ENCODE assay signal across 1 cellular context in the genomic region with DNA sequence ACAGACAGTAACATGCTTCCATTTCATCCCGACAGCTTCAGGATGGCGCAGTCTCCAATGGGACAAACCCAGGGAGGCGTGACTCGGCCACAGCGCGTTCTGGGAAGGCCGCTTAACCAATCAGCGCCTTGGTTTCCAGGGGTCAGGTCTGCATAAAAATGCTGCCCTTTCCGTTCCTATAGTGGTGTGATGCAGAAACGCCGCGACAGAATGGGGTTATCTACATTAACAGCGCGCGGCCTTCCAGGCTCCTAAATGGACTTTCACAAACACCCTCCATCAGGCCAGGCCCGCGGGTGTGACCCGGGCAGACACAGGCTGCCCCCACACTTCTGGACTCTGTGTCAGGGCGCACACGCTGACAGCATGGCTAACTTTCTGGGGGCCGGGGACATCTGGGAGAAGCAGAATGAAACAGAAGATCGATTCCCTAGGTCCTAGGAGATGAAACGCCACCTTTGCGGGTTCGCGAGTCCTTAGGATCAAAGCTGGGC.
TF ChIP-seq lines count a peak whose summit lies in the region.

No MANE protein-coding gene starts in this region.

TF ChIP-seq in HepG2, 621 proteins besides CTCF, POLR2A, EP300 and RAD21 (continued from another document and continues in another):
- TF ChIP-seq, protein P1, sequence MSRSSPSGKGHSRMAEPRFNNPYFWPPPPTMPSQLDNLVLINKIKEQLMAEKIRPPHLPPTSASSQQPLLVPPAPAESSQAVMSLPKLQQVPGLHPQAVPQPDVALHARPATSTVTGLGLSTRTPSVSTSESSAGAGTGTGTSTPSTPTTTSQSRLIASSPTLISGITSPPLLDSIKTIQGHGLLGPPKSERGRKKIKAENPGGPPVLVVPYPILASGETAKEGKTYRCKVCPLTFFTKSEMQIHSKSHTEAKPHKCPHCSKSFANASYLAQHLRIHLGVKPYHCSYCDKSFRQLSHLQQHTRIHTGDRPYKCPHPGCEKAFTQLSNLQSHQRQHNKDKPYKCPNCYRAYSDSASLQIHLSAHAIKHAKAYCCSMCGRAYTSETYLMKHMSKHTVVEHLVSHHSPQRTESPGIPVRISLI (CRISPR knock-in tag; IDR thresholded peaks at IDR 0.05; ENCODE audit: borderline replicate concordance), result no peak
- no peak for TF ChIP-seq HOXD1 (CRISPR knock-in tag; IDR thresholded peaks at IDR 0.05)
- TF ChIP-seq ZNF850 (CRISPR knock-in tag; conservative IDR thresholded peaks at IDR 0.05), result no peak; the same call in 1 of the 2 replicates
- TF ChIP-seq MLLT10 (CRISPR knock-in tag; IDR thresholded peaks at IDR 0.05), result no peak
- TF ChIP-seq GATA4 (IDR thresholded peaks at IDR 0.05; ENCODE audit: borderline replicate concordance, low read depth), result no peak
- TF ChIP-seq, protein P2, sequence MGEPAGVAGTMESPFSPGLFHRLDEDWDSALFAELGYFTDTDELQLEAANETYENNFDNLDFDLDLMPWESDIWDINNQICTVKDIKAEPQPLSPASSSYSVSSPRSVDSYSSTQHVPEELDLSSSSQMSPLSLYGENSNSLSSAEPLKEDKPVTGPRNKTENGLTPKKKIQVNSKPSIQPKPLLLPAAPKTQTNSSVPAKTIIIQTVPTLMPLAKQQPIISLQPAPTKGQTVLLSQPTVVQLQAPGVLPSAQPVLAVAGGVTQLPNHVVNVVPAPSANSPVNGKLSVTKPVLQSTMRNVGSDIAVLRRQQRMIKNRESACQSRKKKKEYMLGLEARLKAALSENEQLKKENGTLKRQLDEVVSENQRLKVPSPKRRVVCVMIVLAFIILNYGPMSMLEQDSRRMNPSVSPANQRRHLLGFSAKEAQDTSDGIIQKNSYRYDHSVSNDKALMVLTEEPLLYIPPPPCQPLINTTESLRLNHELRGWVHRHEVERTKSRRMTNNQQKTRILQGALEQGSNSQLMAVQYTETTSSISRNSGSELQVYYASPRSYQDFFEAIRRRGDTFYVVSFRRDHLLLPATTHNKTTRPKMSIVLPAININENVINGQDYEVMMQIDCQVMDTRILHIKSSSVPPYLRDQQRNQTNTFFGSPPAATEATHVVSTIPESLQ (CRISPR knock-in tag; conservative IDR thresholded peaks at IDR 0.05), result no peak
- TF ChIP-seq ZNF543 (CRISPR knock-in tag; IDR thresholded peaks at IDR 0.05), result no peak
- TF ChIP-seq, protein P3, sequence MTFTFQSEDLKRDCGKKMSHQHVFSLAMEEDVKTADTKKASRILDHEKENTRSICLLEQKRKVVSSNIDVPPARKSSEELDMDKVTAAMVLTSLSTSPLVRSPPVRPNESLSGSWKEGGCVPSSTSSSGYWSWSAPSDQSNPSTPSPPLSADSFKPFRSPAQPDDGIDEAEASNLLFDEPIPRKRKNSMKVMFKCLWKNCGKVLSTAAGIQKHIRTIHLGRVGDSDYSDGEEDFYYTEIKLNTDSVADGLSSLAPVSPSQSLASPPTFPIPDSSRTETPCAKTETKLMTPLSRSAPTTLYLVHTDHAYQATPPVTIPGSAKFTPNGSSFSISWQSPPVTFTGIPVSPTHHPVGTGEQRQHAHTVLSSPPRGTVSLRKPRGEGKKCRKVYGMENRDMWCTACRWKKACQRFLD (CRISPR knock-in tag; IDR thresholded peaks at IDR 0.05; ENCODE audit: borderline replicate concordance), result no peak
- no peak for TF ChIP-seq ZNF562 (CRISPR knock-in tag; IDR thresholded peaks at IDR 0.05; ENCODE audit: borderline replicate concordance)
- no peak for TF ChIP-seq BORCS8-MEF2B (CRISPR knock-in tag; IDR thresholded peaks at IDR 0.05)
- 0 out of 2 replicates have a peak, but pooled peaks have one; percentile 7 for TF ChIP-seq BCL6 (CRISPR knock-in tag; IDR thresholded peaks at IDR 0.05)
- no peak for TF ChIP-seq HNRNPLL (IDR thresholded peaks at IDR 0.05; ENCODE audit: low read depth, low read length, poor library complexity, severe bottlenecking)
- TF ChIP-seq RFXANK (CRISPR knock-in tag; IDR thresholded peaks at IDR 0.05), result no peak
- TF ChIP-seq, protein P4, sequence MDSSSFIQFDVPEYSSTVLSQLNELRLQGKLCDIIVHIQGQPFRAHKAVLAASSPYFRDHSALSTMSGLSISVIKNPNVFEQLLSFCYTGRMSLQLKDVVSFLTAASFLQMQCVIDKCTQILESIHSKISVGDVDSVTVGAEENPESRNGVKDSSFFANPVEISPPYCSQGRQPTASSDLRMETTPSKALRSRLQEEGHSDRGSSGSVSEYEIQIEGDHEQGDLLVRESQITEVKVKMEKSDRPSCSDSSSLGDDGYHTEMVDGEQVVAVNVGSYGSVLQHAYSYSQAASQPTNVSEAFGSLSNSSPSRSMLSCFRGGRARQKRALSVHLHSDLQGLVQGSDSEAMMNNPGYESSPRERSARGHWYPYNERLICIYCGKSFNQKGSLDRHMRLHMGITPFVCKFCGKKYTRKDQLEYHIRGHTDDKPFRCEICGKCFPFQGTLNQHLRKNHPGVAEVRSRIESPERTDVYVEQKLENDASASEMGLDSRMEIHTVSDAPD (CRISPR knock-in tag; IDR thresholded peaks at IDR 0.05), result no peak
- TF ChIP-seq ZNF337 (CRISPR knock-in tag; IDR thresholded peaks at IDR 0.05; ENCODE audit: borderline replicate concordance, low read depth), result no peak
- TF ChIP-seq ZBTB7A (CRISPR knock-in tag; IDR thresholded peaks at IDR 0.05), result no peak
- no peak for TF ChIP-seq CC2D1A (CRISPR knock-in tag; IDR thresholded peaks at IDR 0.05)
- TF ChIP-seq, protein P5, sequence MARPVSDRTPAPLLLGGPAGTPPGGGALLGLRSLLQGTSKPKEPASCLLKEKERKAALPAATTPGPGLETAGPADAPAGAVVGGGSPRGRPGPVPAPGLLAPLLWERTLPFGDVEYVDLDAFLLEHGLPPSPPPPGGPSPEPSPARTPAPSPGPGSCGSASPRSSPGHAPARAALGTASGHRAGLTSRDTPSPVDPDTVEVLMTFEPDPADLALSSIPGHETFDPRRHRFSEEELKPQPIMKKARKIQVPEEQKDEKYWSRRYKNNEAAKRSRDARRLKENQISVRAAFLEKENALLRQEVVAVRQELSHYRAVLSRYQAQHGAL (CRISPR knock-in tag; IDR thresholded peaks at IDR 0.05; ENCODE audit: not compliant biosample characterization), result no peak
- TF ChIP-seq, protein P6, sequence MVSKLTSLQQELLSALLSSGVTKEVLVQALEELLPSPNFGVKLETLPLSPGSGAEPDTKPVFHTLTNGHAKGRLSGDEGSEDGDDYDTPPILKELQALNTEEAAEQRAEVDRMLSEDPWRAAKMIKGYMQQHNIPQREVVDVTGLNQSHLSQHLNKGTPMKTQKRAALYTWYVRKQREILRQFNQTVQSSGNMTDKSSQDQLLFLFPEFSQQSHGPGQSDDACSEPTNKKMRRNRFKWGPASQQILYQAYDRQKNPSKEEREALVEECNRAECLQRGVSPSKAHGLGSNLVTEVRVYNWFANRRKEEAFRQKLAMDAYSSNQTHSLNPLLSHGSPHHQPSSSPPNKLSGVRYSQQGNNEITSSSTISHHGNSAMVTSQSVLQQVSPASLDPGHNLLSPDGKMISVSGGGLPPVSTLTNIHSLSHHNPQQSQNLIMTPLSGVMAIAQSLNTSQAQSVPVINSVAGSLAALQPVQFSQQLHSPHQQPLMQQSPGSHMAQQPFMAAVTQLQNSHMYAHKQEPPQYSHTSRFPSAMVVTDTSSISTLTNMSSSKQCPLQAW (CRISPR knock-in tag; IDR thresholded peaks at IDR 0.05), result no peak; the same call in 1 of the 2 replicates
- TF ChIP-seq, protein P7, sequence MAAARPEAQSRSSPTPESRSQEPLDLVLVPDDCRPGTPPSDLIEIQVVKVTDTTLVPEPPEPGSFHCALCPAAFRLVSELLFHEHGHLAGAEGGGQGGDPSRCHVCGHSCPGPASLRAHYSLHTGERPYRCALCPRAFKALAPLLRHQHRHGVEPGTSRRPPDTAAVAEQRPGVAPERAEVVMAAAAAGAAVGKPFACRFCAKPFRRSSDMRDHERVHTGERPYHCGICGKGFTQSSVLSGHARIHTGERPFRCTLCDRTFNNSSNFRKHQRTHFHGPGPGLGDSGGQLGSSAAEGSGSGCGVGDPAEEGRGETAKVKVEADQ (CRISPR knock-in tag; IDR thresholded peaks at IDR 0.05; ENCODE audit: borderline replicate concordance), result no peak
- TF ChIP-seq, protein P8, sequence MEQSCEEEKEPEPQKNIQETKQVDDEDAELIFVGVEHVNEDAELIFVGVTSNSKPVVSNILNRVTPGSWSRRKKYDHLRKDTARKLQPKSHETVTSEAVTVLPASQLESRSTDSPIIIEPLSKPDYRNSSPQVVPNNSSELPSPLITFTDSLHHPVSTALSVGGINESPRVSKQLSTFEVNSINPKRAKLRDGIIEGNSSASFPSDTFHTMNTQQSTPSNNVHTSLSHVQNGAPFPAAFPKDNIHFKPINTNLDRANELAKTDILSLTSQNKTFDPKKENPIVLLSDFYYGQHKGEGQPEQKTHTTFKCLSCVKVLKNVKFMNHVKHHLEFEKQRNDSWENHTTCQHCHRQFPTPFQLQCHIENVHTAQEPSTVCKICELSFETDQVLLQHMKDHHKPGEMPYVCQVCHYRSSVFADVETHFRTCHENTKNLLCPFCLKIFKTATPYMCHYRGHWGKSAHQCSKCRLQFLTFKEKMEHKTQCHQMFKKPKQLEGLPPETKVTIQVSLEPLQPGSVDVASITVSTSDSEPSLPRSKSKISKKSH (CRISPR knock-in tag; IDR thresholded peaks at IDR 0.05; ENCODE audit: borderline replicate concordance), result no peak; the same call in 1 of the 2 replicates
- TF ChIP-seq HNRNPL (IDR thresholded peaks at IDR 0.05; ENCODE audit: low read depth, low read length), result no peak
- no peak for TF ChIP-seq ZNF792 (CRISPR knock-in tag; IDR thresholded peaks at IDR 0.05)
- no peak for TF ChIP-seq ZNF138 (CRISPR knock-in tag; IDR thresholded peaks at IDR 0.05; ENCODE audit: low read depth)
- TF ChIP-seq ZNF260 (CRISPR knock-in tag; IDR thresholded peaks at IDR 0.05; ENCODE audit: borderline replicate concordance, low read depth), result no peak; the same call in 1 of the 2 replicates
- TF ChIP-seq ZNF670 (CRISPR knock-in tag; IDR thresholded peaks at IDR 0.05; ENCODE audit: borderline replicate concordance), result no peak
- TF ChIP-seq, protein P9, sequence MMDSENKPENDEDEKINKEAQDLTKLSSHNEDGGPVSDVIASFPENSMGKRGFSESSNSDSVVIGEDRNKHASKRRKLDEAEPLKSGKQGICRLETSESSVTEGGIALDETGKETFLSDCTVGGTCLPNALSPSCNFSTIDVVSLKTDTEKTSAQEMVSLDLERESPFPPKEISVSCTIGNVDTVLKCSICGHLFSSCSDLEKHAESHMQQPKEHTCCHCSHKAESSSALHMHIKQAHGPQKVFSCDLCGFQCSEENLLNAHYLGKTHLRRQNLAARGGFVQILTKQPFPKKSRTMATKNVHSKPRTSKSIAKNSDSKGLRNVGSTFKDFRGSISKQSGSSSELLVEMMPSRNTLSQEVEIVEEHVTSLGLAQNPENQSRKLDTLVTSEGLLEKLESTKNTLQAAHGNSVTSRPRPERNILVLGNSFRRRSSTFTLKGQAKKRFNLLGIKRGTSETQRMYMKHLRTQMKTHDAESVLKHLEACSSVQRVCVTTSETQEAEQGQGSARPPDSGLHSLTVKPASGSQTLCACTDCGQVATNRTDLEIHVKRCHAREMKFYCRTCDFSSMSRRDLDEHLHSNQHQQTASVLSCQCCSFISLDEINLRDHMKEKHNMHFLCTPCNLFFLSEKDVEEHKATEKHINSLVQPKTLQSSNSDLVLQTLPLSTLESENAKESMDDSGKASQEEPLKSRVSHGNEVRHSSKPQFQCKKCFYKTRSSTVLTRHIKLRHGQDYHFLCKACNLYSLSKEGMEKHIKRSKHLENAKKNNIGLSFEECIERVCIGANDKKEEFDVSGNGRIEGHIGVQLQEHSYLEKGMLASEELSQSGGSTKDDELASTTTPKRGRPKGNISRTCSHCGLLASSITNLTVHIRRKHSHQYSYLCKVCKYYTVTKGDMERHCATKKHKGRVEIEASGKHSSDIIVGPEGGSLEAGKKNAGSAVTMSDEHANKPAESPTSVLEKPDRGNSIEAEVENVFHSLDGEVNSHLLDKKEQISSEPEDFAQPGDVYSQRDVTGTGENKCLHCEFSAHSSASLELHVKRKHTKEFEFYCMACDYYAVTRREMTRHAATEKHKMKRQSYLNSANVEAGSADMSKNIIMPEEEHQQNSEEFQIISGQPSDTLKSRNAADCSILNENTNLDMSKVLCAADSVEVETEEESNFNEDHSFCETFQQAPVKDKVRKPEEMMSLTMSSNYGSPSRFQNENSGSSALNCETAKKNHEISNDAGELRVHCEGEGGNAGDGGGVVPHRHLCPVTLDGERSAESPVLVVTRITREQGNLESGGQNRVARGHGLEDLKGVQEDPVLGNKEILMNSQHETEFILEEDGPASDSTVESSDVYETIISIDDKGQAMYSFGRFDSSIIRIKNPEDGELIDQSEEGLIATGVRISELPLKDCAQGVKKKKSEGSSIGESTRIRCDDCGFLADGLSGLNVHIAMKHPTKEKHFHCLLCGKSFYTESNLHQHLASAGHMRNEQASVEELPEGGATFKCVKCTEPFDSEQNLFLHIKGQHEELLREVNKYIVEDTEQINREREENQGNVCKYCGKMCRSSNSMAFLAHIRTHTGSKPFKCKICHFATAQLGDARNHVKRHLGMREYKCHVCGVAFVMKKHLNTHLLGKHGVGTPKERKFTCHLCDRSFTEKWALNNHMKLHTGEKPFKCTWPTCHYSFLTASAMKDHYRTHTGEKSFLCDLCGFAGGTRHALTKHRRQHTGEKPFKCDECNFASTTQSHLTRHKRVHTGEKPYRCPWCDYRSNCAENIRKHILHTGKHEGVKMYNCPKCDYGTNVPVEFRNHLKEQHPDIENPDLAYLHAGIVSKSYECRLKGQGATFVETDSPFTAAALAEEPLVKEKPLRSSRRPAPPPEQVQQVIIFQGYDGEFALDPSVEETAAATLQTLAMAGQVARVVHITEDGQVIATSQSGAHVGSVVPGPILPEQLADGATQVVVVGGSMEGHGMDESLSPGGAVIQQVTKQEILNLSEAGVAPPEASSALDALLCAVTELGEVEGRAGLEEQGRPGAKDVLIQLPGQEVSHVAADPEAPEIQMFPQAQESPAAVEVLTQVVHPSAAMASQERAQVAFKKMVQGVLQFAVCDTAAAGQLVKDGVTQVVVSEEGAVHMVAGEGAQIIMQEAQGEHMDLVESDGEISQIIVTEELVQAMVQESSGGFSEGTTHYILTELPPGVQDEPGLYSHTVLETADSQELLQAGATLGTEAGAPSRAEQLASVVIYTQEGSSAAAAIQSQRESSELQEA (CRISPR knock-in tag; IDR thresholded peaks at IDR 0.05; ENCODE audit: not compliant biosample characterization), result no peak
- no peak for TF ChIP-seq RORA (CRISPR knock-in tag; IDR thresholded peaks at IDR 0.05)
- TF ChIP-seq SP5 (CRISPR knock-in tag; IDR thresholded peaks at IDR 0.05; ENCODE audit: borderline replicate concordance, low read depth), result no peak; the same call in 1 of the 2 replicates
- TF ChIP-seq ZNF530 (CRISPR knock-in tag; IDR thresholded peaks at IDR 0.05; ENCODE audit: low read depth), result no peak
- TF ChIP-seq GTF3A (CRISPR knock-in tag; conservative IDR thresholded peaks at IDR 0.05), result no peak
- TF ChIP-seq, protein P10, sequence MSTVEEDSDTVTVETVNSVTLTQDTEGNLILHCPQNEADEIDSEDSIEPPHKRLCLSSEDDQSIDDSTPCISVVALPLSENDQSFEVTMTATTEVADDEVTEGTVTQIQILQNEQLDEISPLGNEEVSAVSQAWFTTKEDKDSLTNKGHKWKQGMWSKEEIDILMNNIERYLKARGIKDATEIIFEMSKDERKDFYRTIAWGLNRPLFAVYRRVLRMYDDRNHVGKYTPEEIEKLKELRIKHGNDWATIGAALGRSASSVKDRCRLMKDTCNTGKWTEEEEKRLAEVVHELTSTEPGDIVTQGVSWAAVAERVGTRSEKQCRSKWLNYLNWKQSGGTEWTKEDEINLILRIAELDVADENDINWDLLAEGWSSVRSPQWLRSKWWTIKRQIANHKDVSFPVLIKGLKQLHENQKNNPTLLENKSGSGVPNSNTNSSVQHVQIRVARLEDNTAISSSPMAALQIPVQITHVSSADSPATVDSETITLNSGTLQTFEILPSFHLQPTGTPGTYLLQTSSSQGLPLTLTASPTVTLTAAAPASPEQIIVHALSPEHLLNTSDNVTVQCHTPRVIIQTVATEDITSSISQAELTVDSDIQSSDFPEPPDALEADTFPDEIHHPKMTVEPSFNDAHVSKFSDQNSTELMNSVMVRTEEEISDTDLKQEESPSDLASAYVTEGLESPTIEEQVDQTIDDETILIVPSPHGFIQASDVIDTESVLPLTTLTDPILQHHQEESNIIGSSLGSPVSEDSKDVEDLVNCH (CRISPR knock-in tag; IDR thresholded peaks at IDR 0.05), result no peak
- no peak for TF ChIP-seq TCF7L2 (IDR thresholded peaks at IDR 0.05; ENCODE audit: low read depth, low read length)
- TF ChIP-seq HHEX (CRISPR knock-in tag; IDR thresholded peaks at IDR 0.05), result no peak
- no peak for TF ChIP-seq ZNF224 (CRISPR knock-in tag; IDR thresholded peaks at IDR 0.05)
